8 cellular contexts compared by ENCODE assay signal in genomic region chr19:12139885-12140544, GRCh38. TPM values are rescaled to one million over a fixed set of nuclear protein-coding genes. Genes with fewer than 3 reads are reported as not detected.
A peak's percentile ranks its signal among the peaks of the same experiment; 100 is the strongest.
DNase-seq lines count a peak whose midpoint lies in the region; ATAC-seq, FAIRE-seq and TF ChIP-seq lines count a peak whose summit lies in the region.

TSS of gene ZNF20 (minus strand) at chr19:12140350. CDS start at chr19:12140182, 168 bp downstream.

- H3K4me3 ChIP-seq in astrocyte (ENCODE audit: insufficient read depth, low read depth, low read length) (peak within 1 kb of the TSS; percentile 77), vagina (peak within 1 kb of the TSS; percentile 78 to 99)

- peak; percentile 87 for DNase-seq in GM12891 (ENCODE audit: insufficient read length, low spot score)
- peak; percentile 90 for DNase-seq in NCI-H146 treated with DMSO at 0.1 percent for 48 hours (lab: John Stamatoyannopoulos, UW; ENCODE audit: unreplicated experiment)
- peak; percentile 66 to 90 (median 83) for DNase-seq in T-helper 2 cell
- DNase-seq in astrocyte (ENCODE audit: low read depth): peak; percentile 82
- peak; percentile 96 for DNase-seq in hepatic stellate cell (ENCODE audit: low spot score)
- DNase-seq in putamen (ENCODE audit: low spot score): peak; percentile 92
- DNase-seq in vagina (ENCODE audit: extremely low spot score in 2 of 2): peak in 1 of 2 donors; percentile 97

- peaks cover 35% of the 10 kb centered on the region for H3K36me3 Mint-ChIP-seq in astrocyte (ENCODE audit: low read depth, unreplicated experiment)

- intact Hi-C loops in vagina (cut with DNase I): loop anchor here (5.0 to 10.0 kb wide), 2 partner anchors 78 to 175 kb away; partner anchors contain the start of genes ZNF763 and ZNF844

- peak; percentile 95 for ATAC-seq in HG02798 (IDR thresholded peaks at IDR 0.05; ENCODE audit: poor library complexity, unreplicated experiment)

- H3K27me3 ChIP-seq in astrocyte (ENCODE audit: insufficient read depth, low read length) (no peaks in the 10 kb centered on the region), vagina (no peaks in the 10 kb centered on the region)

- peaks cover 15% of the 10 kb centered on the region for H3K9me3 Mint-ChIP-seq in astrocyte (ENCODE audit: unreplicated experiment)

- peaks cover 28% of the 10 kb centered on the region for H3K79me2 ChIP-seq in astrocyte (ENCODE audit: insufficient read depth, low read length)

- peak within 1 kb of the TSS; percentile 84 for H3K9ac ChIP-seq in astrocyte (ENCODE audit: low read length)

- no peaks in the 10 kb centered on the region for H3K27me3 Mint-ChIP-seq in astrocyte (ENCODE audit: low read depth, unreplicated experiment)

- H3K27ac Mint-ChIP-seq in astrocyte (ENCODE audit: unreplicated experiment): peak within 1 kb of the TSS; percentile 97

- H4K20me1 ChIP-seq in astrocyte (ENCODE audit: insufficient read depth, low read length): no peaks in the 10 kb centered on the region

- H3K36me3 ChIP-seq in astrocyte (ENCODE audit: insufficient read depth, low read length) (peaks cover 10% of the 10 kb centered on the region), vagina (peaks cover 0 to 20% of the 10 kb centered on the region in 2 donors)

- TF ChIP-seq POLR2A in GM12891 (IDR thresholded peaks at IDR 0.05; ENCODE audit: low read depth, low read length) (0 out of 2 replicates have a peak, but pooled peaks have one; percentile 34), vagina (IDR thresholded peaks at IDR 0.05) (no peak)

- H3K4me1 Mint-ChIP-seq in astrocyte (ENCODE audit: low read depth, unreplicated experiment): peaks cover 13% of the 10 kb centered on the region

- FAIRE-seq in GM12891 (lab: Jason Lieb, UNC) (peak; percentile 84), astrocyte (lab: Jason Lieb, UNC) (peak; percentile 41)

- H3K9me3 ChIP-seq in astrocyte (ENCODE audit: insufficient read depth, low read depth, low read length) (peaks cover 15% of the 10 kb centered on the region), vagina (no peaks in the 10 kb centered on the region)

- H3K4me1 ChIP-seq in astrocyte (ENCODE audit: insufficient read depth, low read length): peaks cover 4% of the 10 kb centered on the region
- peaks cover 19% of the 10 kb centered on the region for H3K4me1 ChIP-seq in vagina

- H3K4me3 Mint-ChIP-seq in astrocyte (ENCODE audit: unreplicated experiment): peak within 1 kb of the TSS; percentile 95

- TF ChIP-seq CTCF in astrocyte (IDR thresholded peaks at IDR 0.05; ENCODE audit: insufficient read depth, low read depth, low read length): no peak
- TF ChIP-seq CTCF in vagina (IDR thresholded peaks at IDR 0.05): no peak

- H3K27ac ChIP-seq in astrocyte (ENCODE audit: low read depth, low read length) (peak within 1 kb of the TSS; percentile 54), vagina (peak within 1 kb of the TSS; percentile 66)

- H3K4me2 ChIP-seq in astrocyte (ENCODE audit: low read length): peak within 1 kb of the TSS; percentile 84

- H2AFZ ChIP-seq in astrocyte (ENCODE audit: low read depth, low read length): peak within 1 kb of the TSS; percentile 87

TF ChIP-seq in GM12891, 5 proteins besides CTCF, POLR2A, EP300 and RAD21:
- TF ChIP-seq PAX5 (IDR thresholded peaks at IDR 0.05; ENCODE audit: insufficient read depth, low read length, severe bottlenecking) (no peak), POU2F2 (IDR thresholded peaks at IDR 0.05; ENCODE audit: low read depth, low read length) (0 out of 2 replicates have a peak, but pooled peaks have one; percentile 12), SPI1 (IDR thresholded peaks at IDR 0.05; ENCODE audit: low read depth, low read length) (no peak), POLR2AphosphoS5 (IDR thresholded peaks at IDR 0.05; ENCODE audit: low read depth, low read length) (0 out of 2 replicates have a peak, but pooled peaks have one; percentile 41), TAF1 (IDR thresholded peaks at IDR 0.05; ENCODE audit: low read depth, low read length) (no peak)
TF ChIP-seq in GM12891: peak in this region for 2.

RNA-seq across cellular contexts. Expression of gene ZNF20, which starts in this region (rescaled TPM):
- polyA plus RNA-seq in GM12891 (2012; ENCODE audit: low read depth, missing spikeins): 2.8 TPM
- 7.5 and 8.2 TPM in 2 replicates for total RNA-seq in astrocyte
- total RNA-seq in vagina: 1.5 TPM
